ENCODE assay signal across 8 cellular contexts in the genomic region with DNA sequence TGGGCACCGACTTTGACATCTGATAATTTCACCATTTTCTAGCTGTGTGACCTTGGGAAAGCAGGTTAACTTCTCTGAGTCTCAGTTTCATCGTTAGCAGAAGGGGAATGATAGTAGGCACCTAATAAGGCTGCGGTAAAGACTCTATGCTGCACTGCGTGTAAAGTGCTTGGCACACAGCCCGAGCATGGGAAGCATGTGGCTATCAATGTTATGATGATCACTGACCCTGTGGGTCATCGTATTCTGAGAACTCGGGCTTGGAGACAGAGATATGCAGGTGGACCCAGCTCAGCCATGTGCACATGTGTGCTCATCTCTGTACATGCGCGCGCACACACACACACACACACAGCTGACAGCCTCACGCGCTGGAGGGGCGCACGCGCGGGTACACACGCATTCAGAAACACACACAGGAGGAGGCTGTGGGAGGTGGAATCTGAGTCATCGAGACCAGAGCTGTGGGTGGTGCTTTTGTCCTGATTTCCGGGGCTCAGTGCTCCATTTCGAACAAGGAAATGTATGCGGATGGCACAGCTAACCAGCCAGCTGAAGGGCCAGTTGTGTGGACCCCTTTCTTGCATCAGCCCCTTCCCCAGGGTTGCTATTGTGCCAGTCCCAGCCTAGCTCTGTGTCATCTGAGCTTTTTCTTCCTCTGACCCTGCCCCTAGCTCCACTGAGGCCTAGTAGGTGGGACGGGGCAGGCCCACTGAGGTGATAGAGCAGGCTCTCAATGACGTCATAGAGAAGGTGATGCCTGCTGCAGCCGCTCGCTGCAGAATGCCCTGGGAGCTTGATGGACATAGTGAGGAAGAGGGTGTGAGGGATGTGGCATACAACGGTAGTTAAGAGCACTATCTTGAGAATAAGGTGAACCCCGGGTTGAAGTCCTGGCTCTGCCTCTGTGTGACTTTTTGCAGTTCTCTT. TPM values are rescaled to one million over a fixed set of nuclear protein-coding genes. Genes with fewer than 3 reads are reported as not detected.
A peak's percentile ranks its signal among the peaks of the same experiment; 100 is the strongest.
DNase-seq lines count a peak whose midpoint lies in the region; ATAC-seq and TF ChIP-seq lines count a peak whose summit lies in the region.

No MANE protein-coding gene starts in this region.

- ATAC-seq in GM18867 (IDR thresholded peaks at IDR 0.05; ENCODE audit: unreplicated experiment) (peak; percentile 47), GM19467 (IDR thresholded peaks at IDR 0.05; ENCODE audit: unreplicated experiment) (no peak), GM21717 (IDR thresholded peaks at IDR 0.05; ENCODE audit: unreplicated experiment) (no peak)
- peak; percentile 93 to 95 for ATAC-seq in activated CD4-positive, CD25-positive, alpha-beta regulatory T cell treated with anti-CD3 and anti-CD28 coated beads, Interleukin-2, amount 50 U/mL, for 24 hours

- in situ Hi-C loops in mammary epithelial cell (cut with MboI; ENCODE audit: low sequenced_read_pairs in 2 of 2) = loop anchor here (5.0 to 25.0 kb wide), 4 partner anchors 189 to 419 kb away; a partner anchor contains a TSS

- no peak overlapping the region for H3K27ac Mint-ChIP-seq in chondrocyte (ENCODE audit: unreplicated experiment)

- intact Hi-C loops in mammary epithelial cell (cut with micrococcal nuclease) = loop anchor here (1.0 to 2.0 kb wide), 7 partner anchors 28 to 452 kb away; a partner anchor contains a TSS

- no peaks in the 10 kb centered on the region for H3K79me2 ChIP-seq in mammary epithelial cell (ENCODE audit: insufficient read depth, low read length)

- H2AFZ ChIP-seq in mammary epithelial cell (ENCODE audit: low read depth, low read length) = peak overlapping the region; percentile 3

- H3K27me3 ChIP-seq in mammary epithelial cell (ENCODE audit: insufficient read depth, low read length) = no peaks in the 10 kb centered on the region

- CTCF ChIA-PET in mammary epithelial cell (lab: Charles Lee; ENCODE audit: low non-redundant PET) = no interaction called here

- H3K27ac ChIP-seq in mammary epithelial cell (ENCODE audit: insufficient read depth, low read depth, low read length) = no peak overlapping the region

- dilution Hi-C loops in mammary epithelial cell (cut with HindIII; ENCODE audit: low sequenced_read_pairs) = loop anchor here (5.0 kb wide), 2 partner anchors 41 to 189 kb away; a partner anchor contains a TSS

- H3K4me1 ChIP-seq in mammary epithelial cell (ENCODE audit: insufficient read depth, low read length) = peaks cover 4% of the 10 kb centered on the region

- DNase-seq in mammary epithelial cell (no peak), AG08396 (ENCODE audit: low spot score) (no peak), chondrocyte (ENCODE audit: low spot score) (no peak)
- DNase-seq in stimulated activated CD4-positive, alpha-beta T cell treated with anti-CD3 and anti-CD28 coated beads, Interleukin-1b, Interleukin-23, amount 100 ng/mL, for 24 hours (ENCODE audit: low read depth in 4 of 4, low spot score in 1 of 4) = peak; percentile 49 to 77 (median 58)

- no peak overlapping the region for H3K4me3 ChIP-seq in mammary epithelial cell (replicated peaks in 1 of 3; ENCODE audit: insufficient read depth in 1 of 3, low read depth in 2 of 3, low read length in 3 of 3)

- TF ChIP-seq CTCF in mammary epithelial cell (conservative IDR thresholded peaks at IDR 0.05 in 1 of 2, IDR thresholded peaks at IDR 0.05 in 1 of 2; ENCODE audit: extremely low read depth in 1 of 2, insufficient read depth in 1 of 2, low read depth in 1 of 2, low read length in 2 of 2) (no peak), chondrocyte (IDR thresholded peaks at IDR 0.05) (no peak)

- WGBS in mammary epithelial cell (ENCODE audit: low coverage, missing lambda C conversion rate) = 88% methylated on average over 21 of the region's 27 CpGs

- H3K9ac ChIP-seq in mammary epithelial cell (ENCODE audit: insufficient read depth, low read length) = no peak overlapping the region

- peaks cover 28% of the 10 kb centered on the region for H3K27me3 Mint-ChIP-seq in chondrocyte (ENCODE audit: low read depth)

- no peaks in the 10 kb centered on the region for H3K36me3 Mint-ChIP-seq in chondrocyte (ENCODE audit: low read depth)

- H3K36me3 ChIP-seq in mammary epithelial cell (ENCODE audit: insufficient read depth, low read length) = no peaks in the 10 kb centered on the region

- no TSS peak for BruUV-seq in mammary epithelial cell (replicated peaks; lab: Mats Ljungman, UMichigan)

- peaks cover 8% of the 10 kb centered on the region for H3K4me1 Mint-ChIP-seq in chondrocyte (ENCODE audit: low read depth)

- no peaks in the 10 kb centered on the region for H4K20me1 ChIP-seq in mammary epithelial cell (ENCODE audit: insufficient read depth, low read length)

- H3K9me3 Mint-ChIP-seq in chondrocyte (ENCODE audit: low read depth) = no peaks in the 10 kb centered on the region

- no peaks in the 10 kb centered on the region for H3K9me3 ChIP-seq in mammary epithelial cell (replicated peaks; ENCODE audit: insufficient read depth, low read length)

- H3K4me3 Mint-ChIP-seq in chondrocyte (ENCODE audit: unreplicated experiment) = no peak overlapping the region

- no peak overlapping the region for H3K4me2 ChIP-seq in mammary epithelial cell (ENCODE audit: insufficient read depth, low read depth, low read length)

RNA-seq across cellular contexts. Expression of a gene that starts 11.2 kb away (rescaled TPM):
- total RNA-seq in mammary epithelial cell = 10 to 100 TPM in 1 of 2 donors, 1 to 10 TPM in 1; 6.0 to 10.0 TPM
- polyA plus RNA-seq in mammary epithelial cell = 6.0 TPM
- 18.6 TPM for polyA minus RNA-seq in mammary epithelial cell
- 1.3 to 7.1 TPM (median 5.9 TPM) in 3 replicates for total RNA-seq in chondrocyte

RNA-seq across cellular contexts. Expression of a gene that starts 42.0 kb away (rescaled TPM):
- 10 to 100 TPM; 23.7 to 32.0 TPM for total RNA-seq in mammary epithelial cell
- 12.3 TPM for polyA plus RNA-seq in mammary epithelial cell
- polyA minus RNA-seq in mammary epithelial cell = 17.2 TPM
- 16.4 to 29.8 TPM (median 24.7 TPM) in 3 replicates for total RNA-seq in chondrocyte

RNA-seq across cellular contexts. Expression of a gene that starts 56.4 kb away (rescaled TPM):
- total RNA-seq in mammary epithelial cell = 10 to 100 TPM in 1 of 2 donors, 1 to 10 TPM in 1; 5.7 to 12.1 TPM
- 11.0 TPM for polyA plus RNA-seq in mammary epithelial cell
- 14.6 TPM for polyA minus RNA-seq in mammary epithelial cell
- 2.9 to 6.1 TPM (median 5.2 TPM) in 3 replicates for total RNA-seq in chondrocyte

RNA-seq across cellular contexts. Expression of a gene that starts 56.5 kb away (rescaled TPM):
- total RNA-seq in mammary epithelial cell (10 to 100 TPM; 57.7 to 61.5 TPM), chondrocyte (46.5 to 55.4 TPM (median 47.8 TPM) in 3 replicates)
- polyA plus RNA-seq in mammary epithelial cell = 84.5 TPM
- 163 TPM for polyA minus RNA-seq in mammary epithelial cell

Comparison
In these comparisons a context has a peak if more than half of its experiments do, and no peak if none do; other contexts are left out.
1. ATAC-seq: peak in GM18867 (single experiment) and activated CD4-positive, CD25-positive, alpha-beta regulatory T cell treated with anti-CD3 and anti-CD28 coated beads, Interleukin-2, amount 50 U/mL, for 24 hours (2 of 2); none in GM19467 (single experiment) and GM21717 (single experiment).
2. DNase-seq: peak in stimulated activated CD4-positive, alpha-beta T cell treated with anti-CD3 and anti-CD28 coated beads, Interleukin-1b, Interleukin-23, amount 100 ng/mL, for 24 hours (4 of 4); none in mammary epithelial cell (single experiment), AG08396 (single experiment) and chondrocyte (single experiment).